2 cellular contexts compared by ENCODE assay signal in genomic region chr16:20933589-20933988, GRCh38.
A peak's percentile ranks its signal among the peaks of the same experiment; 100 is the strongest.
TF ChIP-seq lines count a peak whose summit lies in the region.

No MANE protein-coding gene starts in this region.

TF ChIP-seq in Ishikawa, 13 proteins besides CTCF, POLR2A, EP300 and RAD21 (continued from another document):
- no peak for TF ChIP-seq REST (IDR thresholded peaks at IDR 0.05; ENCODE audit: low read depth)
- TF ChIP-seq CEBPB (IDR thresholded peaks at IDR 0.05), result peak; percentile 40; the same call in 1 of the 2 replicates

TF ChIP-seq in K562, 482 proteins besides CTCF, POLR2A, EP300 and RAD21 (continued from another document):
- TF ChIP-seq MLLT1 (IDR thresholded peaks at IDR 0.05), result no peak
